4 cellular contexts compared by ENCODE assay signal in the genomic region with DNA sequence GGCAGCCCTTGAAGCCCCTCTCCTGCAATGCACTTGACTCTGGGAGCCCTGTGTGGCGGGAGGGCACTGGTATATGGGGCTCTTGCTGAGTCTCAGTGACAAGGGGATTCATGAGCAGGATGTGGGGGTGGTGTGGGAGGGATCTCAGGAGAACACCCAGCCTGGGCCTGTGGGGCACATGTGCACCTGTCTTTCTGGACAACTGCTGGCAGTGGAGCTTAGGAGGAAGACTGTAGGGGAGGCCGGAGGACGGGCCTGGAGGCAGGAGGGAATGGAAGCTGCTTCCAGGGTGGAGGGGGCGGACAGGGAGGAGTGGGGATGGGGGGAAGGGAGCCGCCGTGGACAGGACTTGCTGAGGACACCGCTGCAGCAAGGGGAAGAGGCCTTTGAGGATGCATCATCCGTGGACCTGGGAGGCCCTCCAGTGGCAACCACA.
TF ChIP-seq lines count a peak whose summit lies in the region.

No MANE protein-coding gene starts in this region.

TF ChIP-seq in SK-N-SH, 30 proteins besides CTCF, POLR2A, EP300 and RAD21:
- TF ChIP-seq EZH2phosphoT487 (IDR thresholded peaks at IDR 0.05; ENCODE audit: borderline replicate concordance, low read depth) (no peak), NRF1 (IDR thresholded peaks at IDR 0.05; ENCODE audit: low read depth, low read length) (no peak)

TF ChIP-seq in SK-N-SH treated with all-trans-retinoic acid at 6 μM for 48 hours, 23 proteins besides CTCF, POLR2A, EP300 and RAD21 (continues in another document):
- TF ChIP-seq BACH2 (CRISPR knock-in tag; IDR thresholded peaks at IDR 0.05; ENCODE audit: borderline replicate concordance), result no peak
- no peak for TF ChIP-seq ZFP30 (CRISPR knock-in tag; IDR thresholded peaks at IDR 0.05)
- TF ChIP-seq ZFP3 (CRISPR knock-in tag; IDR thresholded peaks at IDR 0.05), result no peak
- TF ChIP-seq ZNF8 (CRISPR knock-in tag; IDR thresholded peaks at IDR 0.05), result no peak
- TF ChIP-seq ISL1 (CRISPR knock-in tag; IDR thresholded peaks at IDR 0.05), result no peak
- TF ChIP-seq RARB (CRISPR knock-in tag; IDR thresholded peaks at IDR 0.05), result no peak
- TF ChIP-seq, protein P1, sequence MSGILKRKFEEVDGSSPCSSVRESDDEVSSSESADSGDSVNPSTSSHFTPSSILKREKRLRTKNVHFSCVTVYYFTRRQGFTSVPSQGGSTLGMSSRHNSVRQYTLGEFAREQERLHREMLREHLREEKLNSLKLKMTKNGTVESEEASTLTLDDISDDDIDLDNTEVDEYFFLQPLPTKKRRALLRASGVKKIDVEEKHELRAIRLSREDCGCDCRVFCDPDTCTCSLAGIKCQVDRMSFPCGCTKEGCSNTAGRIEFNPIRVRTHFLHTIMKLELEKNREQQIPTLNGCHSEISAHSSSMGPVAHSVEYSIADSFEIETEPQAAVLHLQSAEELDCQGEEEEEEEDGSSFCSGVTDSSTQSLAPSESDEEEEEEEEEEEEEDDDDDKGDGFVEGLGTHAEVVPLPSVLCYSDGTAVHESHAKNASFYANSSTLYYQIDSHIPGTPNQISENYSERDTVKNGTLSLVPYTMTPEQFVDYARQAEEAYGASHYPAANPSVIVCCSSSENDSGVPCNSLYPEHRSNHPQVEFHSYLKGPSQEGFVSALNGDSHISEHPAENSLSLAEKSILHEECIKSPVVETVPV (CRISPR knock-in tag; IDR thresholded peaks at IDR 0.05), result no peak
- no peak for TF ChIP-seq ARNTL (CRISPR knock-in tag; IDR thresholded peaks at IDR 0.05; ENCODE audit: borderline replicate concordance, low read depth)
- no peak for TF ChIP-seq GLIS3 (CRISPR knock-in tag; IDR thresholded peaks at IDR 0.05)
- TF ChIP-seq ESRRG (CRISPR knock-in tag; IDR thresholded peaks at IDR 0.05), result no peak
- no peak for TF ChIP-seq ZC3H10 (CRISPR knock-in tag; IDR thresholded peaks at IDR 0.05)
- TF ChIP-seq, protein P2, sequence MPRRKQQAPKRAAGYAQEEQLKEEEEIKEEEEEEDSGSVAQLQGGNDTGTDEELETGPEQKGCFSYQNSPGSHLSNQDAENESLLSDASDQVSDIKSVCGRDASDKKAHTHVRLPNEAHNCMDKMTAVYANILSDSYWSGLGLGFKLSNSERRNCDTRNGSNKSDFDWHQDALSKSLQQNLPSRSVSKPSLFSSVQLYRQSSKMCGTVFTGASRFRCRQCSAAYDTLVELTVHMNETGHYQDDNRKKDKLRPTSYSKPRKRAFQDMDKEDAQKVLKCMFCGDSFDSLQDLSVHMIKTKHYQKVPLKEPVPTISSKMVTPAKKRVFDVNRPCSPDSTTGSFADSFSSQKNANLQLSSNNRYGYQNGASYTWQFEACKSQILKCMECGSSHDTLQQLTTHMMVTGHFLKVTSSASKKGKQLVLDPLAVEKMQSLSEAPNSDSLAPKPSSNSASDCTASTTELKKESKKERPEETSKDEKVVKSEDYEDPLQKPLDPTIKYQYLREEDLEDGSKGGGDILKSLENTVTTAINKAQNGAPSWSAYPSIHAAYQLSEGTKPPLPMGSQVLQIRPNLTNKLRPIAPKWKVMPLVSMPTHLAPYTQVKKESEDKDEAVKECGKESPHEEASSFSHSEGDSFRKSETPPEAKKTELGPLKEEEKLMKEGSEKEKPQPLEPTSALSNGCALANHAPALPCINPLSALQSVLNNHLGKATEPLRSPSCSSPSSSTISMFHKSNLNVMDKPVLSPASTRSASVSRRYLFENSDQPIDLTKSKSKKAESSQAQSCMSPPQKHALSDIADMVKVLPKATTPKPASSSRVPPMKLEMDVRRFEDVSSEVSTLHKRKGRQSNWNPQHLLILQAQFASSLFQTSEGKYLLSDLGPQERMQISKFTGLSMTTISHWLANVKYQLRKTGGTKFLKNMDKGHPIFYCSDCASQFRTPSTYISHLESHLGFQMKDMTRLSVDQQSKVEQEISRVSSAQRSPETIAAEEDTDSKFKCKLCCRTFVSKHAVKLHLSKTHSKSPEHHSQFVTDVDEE (CRISPR knock-in tag; IDR thresholded peaks at IDR 0.05), result no peak
- no peak for TF ChIP-seq SNAI2 (CRISPR knock-in tag; IDR thresholded peaks at IDR 0.05)

TF ChIP-seq in HEK293, 187 proteins besides CTCF, POLR2A, EP300 and RAD21:
- TF ChIP-seq, protein P3, sequence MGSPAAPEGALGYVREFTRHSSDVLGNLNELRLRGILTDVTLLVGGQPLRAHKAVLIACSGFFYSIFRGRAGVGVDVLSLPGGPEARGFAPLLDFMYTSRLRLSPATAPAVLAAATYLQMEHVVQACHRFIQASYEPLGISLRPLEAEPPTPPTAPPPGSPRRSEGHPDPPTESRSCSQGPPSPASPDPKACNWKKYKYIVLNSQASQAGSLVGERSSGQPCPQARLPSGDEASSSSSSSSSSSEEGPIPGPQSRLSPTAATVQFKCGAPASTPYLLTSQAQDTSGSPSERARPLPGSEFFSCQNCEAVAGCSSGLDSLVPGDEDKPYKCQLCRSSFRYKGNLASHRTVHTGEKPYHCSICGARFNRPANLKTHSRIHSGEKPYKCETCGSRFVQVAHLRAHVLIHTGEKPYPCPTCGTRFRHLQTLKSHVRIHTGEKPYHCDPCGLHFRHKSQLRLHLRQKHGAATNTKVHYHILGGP (tag by site-specific recombination; IDR thresholded peaks at IDR 0.05), result no peak
- TF ChIP-seq ZNF335 (tag by site-specific recombination; conservative IDR thresholded peaks at IDR 0.05) (no peak), ZNF155 (tag by site-specific recombination; IDR thresholded peaks at IDR 0.05) (no peak), EGR2 (tag by site-specific recombination; IDR thresholded peaks at IDR 0.05; ENCODE audit: low read depth) (peak; percentile 79), ZFHX2 (tag by site-specific recombination; conservative IDR thresholded peaks at IDR 0.05) (peak; percentile 70)

TF ChIP-seq in HepG2, 621 proteins besides CTCF, POLR2A, EP300 and RAD21:
- TF ChIP-seq POLR2G (IDR thresholded peaks at IDR 0.05; ENCODE audit: low read depth, low read length), result peak; percentile 15; the same call in 1 of the 2 replicates
- TF ChIP-seq ZNF607 (CRISPR knock-in tag; IDR thresholded peaks at IDR 0.05; ENCODE audit: borderline replicate concordance), result no peak
